Comparison of ENCODE assay signal across 17 cellular contexts in genomic region chr21:28592205-28592845, GRCh38.
DNase-seq lines count a peak whose midpoint lies in the region; ATAC-seq and TF ChIP-seq lines count a peak whose summit lies in the region.
"Had no signal": no experiment of that assay in that cellular context is flagged by ENCODE, and none has a peak within 500 bp of the region (broad histone marks: within the 10 kb centered on the region; RNA-seq: fewer than 3 reads in every experiment).

No MANE protein-coding gene starts in this region.

- H3K4me3 ChIP-seq in left ventricle myocardium inferior (no peak overlapping the region), Karpas-422 (ENCODE audit: low read length) (no peak overlapping the region), adipocyte (ENCODE audit: low read length) (no peak overlapping the region)
- no peak overlapping the region for H3K4me3 ChIP-seq in naive thymus-derived CD4-positive, alpha-beta T cell (ENCODE audit: low read length)
- H3K4me3 ChIP-seq: BLaER1 treated with 17β-estradiol and CSF1 and Interleukin-3, amounts not matched to agents 10 nM and 100 nM; GM12878; HAP-1 had no signal

- no peak overlapping the region for H3K9ac ChIP-seq in Karpas-422 (ENCODE audit: low read length)
- peak overlapping the region; percentile 33 for H3K9ac ChIP-seq in adipocyte (ENCODE audit: low read length)
- H3K9ac ChIP-seq: BLaER1 treated with 17β-estradiol and CSF1 and Interleukin-3, amounts not matched to agents 10 nM and 100 nM had no signal

- H3K79me2 ChIP-seq in Karpas-422 (ENCODE audit: low read length), result no peaks in the 10 kb centered on the region

- H3K9me3 Mint-ChIP-seq in naive thymus-derived CD4-positive, alpha-beta T cell, result peaks cover 0 to 11% (median under 1%) of the 10 kb centered on the region in 11 donors

- no peak overlapping the region for H2AFZ ChIP-seq in Karpas-422 (ENCODE audit: low read length)

- H3K27ac ChIP-seq in left ventricle myocardium inferior (replicated peaks), result peak overlapping the region; percentile 1
- H3K27ac ChIP-seq in Karpas-422 (ENCODE audit: low read length), result no peak overlapping the region
- H3K27ac ChIP-seq in naive thymus-derived CD4-positive, alpha-beta T cell (ENCODE audit: low read depth, low read length), result no peak overlapping the region
- H3K27ac ChIP-seq: 22Rv1; BLaER1 treated with 17β-estradiol and CSF1 and Interleukin-3, amounts not matched to agents 10 nM and 100 nM had no signal

- CTCF ChIA-PET in naive thymus-derived CD4-positive, alpha-beta T cell (lab: Charles Lee), result no interaction called here

- H3K27ac Mint-ChIP-seq in naive thymus-derived CD4-positive, alpha-beta T cell, result no peak overlapping the region
- H3K27ac Mint-ChIP-seq: CD4-positive, CD25-positive, alpha-beta regulatory T cell; HFFc6 had no signal

- H3K36me3 ChIP-seq in left ventricle myocardium inferior (no peaks in the 10 kb centered on the region), Karpas-422 (ENCODE audit: insufficient read depth, low read length) (no peaks in the 10 kb centered on the region), adipocyte (ENCODE audit: control insufficient read depth, insufficient read depth, low read length, severe bottlenecking) (no peaks in the 10 kb centered on the region)
- no peaks in the 10 kb centered on the region for H3K36me3 ChIP-seq in naive thymus-derived CD4-positive, alpha-beta T cell (ENCODE audit: control insufficient read depth in 2 of 3, insufficient read depth in 3 of 3, low read length in 3 of 3)
- H3K36me3 ChIP-seq: BLaER1 treated with 17β-estradiol and CSF1 and Interleukin-3, amounts not matched to agents 10 nM and 100 nM; HAP-1 had no signal

- no peak for DNase-seq in left ventricle myocardium inferior
- no peak for DNase-seq in left ventricle myocardium superior
- DNase-seq in Karpas-422, result peak; percentile 9
- no peak for DNase-seq in adipocyte (ENCODE audit: low read depth)
- DNase-seq in left kidney (ENCODE audit: low read depth, low spot score), result peak; percentile 22
- no peak for DNase-seq in naive thymus-derived CD4-positive, alpha-beta T cell
- DNase-seq in amniotic stem cell (lab: John Stamatoyannopoulos, UW), result no peak
- DNase-seq: AML-193; Calu3; CD4-positive, CD25-positive, alpha-beta regulatory T cell; DMS79; HFFc6 had no signal

- POLR2A ChIA-PET in naive thymus-derived CD4-positive, alpha-beta T cell (lab: Charles Lee), result no interaction called here

- no peaks in the 10 kb centered on the region for H3K9me2 ChIP-seq in Karpas-422 (replicated peaks; ENCODE audit: insufficient read depth, low read length)

- H3K4me3 Mint-ChIP-seq in naive thymus-derived CD4-positive, alpha-beta T cell, result no peak overlapping the region
- H3K4me3 Mint-ChIP-seq: CD4-positive, CD25-positive, alpha-beta regulatory T cell; HFFc6 had no signal

- H4K20me1 ChIP-seq in Karpas-422 (ENCODE audit: insufficient read depth, low read depth, low read length), result no peaks in the 10 kb centered on the region
- H4K20me1 ChIP-seq: BLaER1 treated with 17β-estradiol and CSF1 and Interleukin-3, amounts not matched to agents 10 nM and 100 nM had no signal

- TF ChIP-seq CTCF in left ventricle myocardium inferior (IDR thresholded peaks at IDR 0.05; ENCODE audit: borderline replicate concordance), result no peak

- no peak overlapping the region for H3K4me2 ChIP-seq in Karpas-422 (ENCODE audit: low read depth, low read length, poor library complexity, severe bottlenecking)

- intact Hi-C loops in left ventricle myocardium inferior (cut with micrococcal nuclease), result no loop called here
- intact Hi-C loops in left ventricle myocardium superior (cut with micrococcal nuclease), result no loop called here
- intact Hi-C loops in naive thymus-derived CD4-positive, alpha-beta T cell (cut with micrococcal nuclease), result no loop called here

- H3K9me3 ChIP-seq in left ventricle myocardium inferior (replicated peaks) (peaks cover 20% of the 10 kb centered on the region), Karpas-422 (ENCODE audit: low read length) (no peaks in the 10 kb centered on the region), adipocyte (ENCODE audit: control insufficient read depth, low read length) (peaks cover 11% of the 10 kb centered on the region)
- H3K9me3 ChIP-seq in naive thymus-derived CD4-positive, alpha-beta T cell (ENCODE audit: control insufficient read depth in 2 of 3, low read length in 3 of 3), result no peaks in the 10 kb centered on the region
- H3K9me3 ChIP-seq: HAP-1 had no signal

- H3K27me3 ChIP-seq in left ventricle myocardium inferior (ENCODE audit: low read depth) (no peaks in the 10 kb centered on the region), Karpas-422 (ENCODE audit: low read length) (no peaks in the 10 kb centered on the region), adipocyte (replicated peaks; ENCODE audit: control insufficient read depth, insufficient read depth, low read length) (no peaks in the 10 kb centered on the region)
- no peaks in the 10 kb centered on the region for H3K27me3 ChIP-seq in naive thymus-derived CD4-positive, alpha-beta T cell (ENCODE audit: control insufficient read depth in 2 of 2, insufficient read depth in 2 of 2, low read length in 2 of 2)
- H3K27me3 ChIP-seq: BLaER1 treated with 17β-estradiol and CSF1 and Interleukin-3, amounts not matched to agents 10 nM and 100 nM had no signal

- H3K4me1 ChIP-seq in left ventricle myocardium inferior (peaks cover under 1% of the 10 kb centered on the region), Karpas-422 (ENCODE audit: low read length) (no peaks in the 10 kb centered on the region), adipocyte (ENCODE audit: control insufficient read depth, insufficient read depth, low read length) (peaks cover 12% of the 10 kb centered on the region)
- H3K4me1 ChIP-seq in naive thymus-derived CD4-positive, alpha-beta T cell (ENCODE audit: control insufficient read depth in 2 of 2, insufficient read depth in 2 of 2, low read length in 2 of 2), result no peaks in the 10 kb centered on the region
- H3K4me1 ChIP-seq: HAP-1 had no signal

- no peak for ATAC-seq in left ventricle myocardium superior
- no peak for ATAC-seq in HG03378 (IDR thresholded peaks at IDR 0.05; ENCODE audit: unreplicated experiment)
- ATAC-seq in naive thymus-derived CD4-positive, alpha-beta T cell, result no peak
- ATAC-seq: GM12878 had no signal

- H3K27me3 Mint-ChIP-seq in naive thymus-derived CD4-positive, alpha-beta T cell, result peaks cover 0 to 2% (median 0%) of the 10 kb centered on the region in 5 donors

- peaks cover 0 to 3% (median 0%) of the 10 kb centered on the region in 7 donors for H3K4me1 Mint-ChIP-seq in naive thymus-derived CD4-positive, alpha-beta T cell

- H3K36me3 Mint-ChIP-seq in naive thymus-derived CD4-positive, alpha-beta T cell, result peaks cover 0 to 21% (median 15%) of the 10 kb centered on the region in 5 donors

Comparison
In these comparisons a context has a peak if more than half of its experiments do, and no peak if none do; other contexts are left out.
1. DNase-seq: peak in Karpas-422 (single experiment) and left kidney (single experiment); none in left ventricle myocardium inferior (single experiment), left ventricle myocardium superior (single experiment), adipocyte (single experiment), naive thymus-derived CD4-positive, alpha-beta T cell (0 of 9) and amniotic stem cell (single experiment).